20 cellular contexts compared by ENCODE assay signal in the genomic region with DNA sequence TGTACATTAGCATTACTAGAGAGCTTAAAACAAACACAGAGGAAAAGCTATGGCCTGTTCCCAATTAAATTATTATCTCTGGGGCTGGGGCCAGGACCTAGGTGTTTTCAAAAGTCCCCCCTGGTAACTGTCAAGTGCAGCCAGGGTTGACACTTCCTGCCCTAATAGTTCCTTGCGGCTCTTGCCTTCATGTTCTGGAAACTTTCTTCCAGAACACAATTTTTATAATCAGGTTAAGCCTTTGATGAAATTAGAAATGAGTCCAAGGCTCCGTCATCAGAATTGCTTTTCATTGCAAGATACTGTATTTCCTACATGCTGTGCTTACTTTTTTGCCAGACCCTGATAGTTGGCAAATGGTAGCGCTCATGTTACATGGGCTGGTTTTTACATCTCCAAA.
"Had no signal": no experiment of that assay in that cellular context is flagged by ENCODE, and none has a peak within 500 bp of the region (broad histone marks: within the 10 kb centered on the region; RNA-seq: fewer than 3 reads in every experiment).

No MANE protein-coding gene starts in this region.

- H3K9me3 ChIP-seq: tibial artery had no signal

- ATAC-seq: activated CD4-positive, alpha-beta T cell treated with anti-CD3 and anti-CD28 coated beads for 36 hours; activated T-cell treated with anti-CD3 and anti-CD28 coated beads, Interleukin-2, amount 50 U/mL, for 4 hours; foreskin keratinocyte; stimulated activated naive CD8-positive, alpha-beta T cell treated with anti-CD3 and anti-CD28 coated beads, Interleukin-15, Interleukin-2, amounts not matched to agents 100 U/mL and 50 U/mL, for 24 hours had no signal

- H3K4me2 ChIP-seq: hepatocyte had no signal

- H3K36me3 Mint-ChIP-seq: activated naive CD4-positive, alpha-beta T cell treated with anti-CD3 and anti-CD28 coated beads, Interleukin-2, amount 10 ng/mL, durations not matched to agents 7 days and 5 days; memory B cell had no signal

- H3K4me3 Mint-ChIP-seq: activated B cell treated with CpG ODN at 0.5 μM for 24 hours; activated CD4-positive, alpha-beta T cell treated with anti-CD3 and anti-CD28 coated beads for 36 hours; activated naive CD4-positive, alpha-beta T cell treated with anti-CD3 and anti-CD28 coated beads, Interleukin-2, amount 10 ng/mL, durations not matched to agents 7 days and 5 days; activated T-cell treated with anti-CD3 and anti-CD28 coated beads, Interleukin-2, amount 50 U/mL, for 4 hours; immature natural killer cell; memory B cell had no signal

- H3K9me3 Mint-ChIP-seq: activated naive CD4-positive, alpha-beta T cell treated with anti-CD3 and anti-CD28 coated beads, Interleukin-2, amount 10 ng/mL, durations not matched to agents 7 days and 5 days; activated T-cell treated with anti-CD3 and anti-CD28 coated beads, Interleukin-2, amount 50 U/mL, for 4 hours; memory B cell; neural crest cell had no signal

- H3K27me3 ChIP-seq: foreskin keratinocyte, hepatocyte, tibial artery had no signal

- H3K27ac ChIP-seq: foreskin keratinocyte, hepatocyte, tibial artery had no signal

- H3K4me1 Mint-ChIP-seq: activated B cell treated with CpG ODN at 0.5 μM for 24 hours; activated CD4-positive, alpha-beta T cell treated with anti-CD3 and anti-CD28 coated beads for 36 hours; activated naive CD4-positive, alpha-beta T cell treated with anti-CD3 and anti-CD28 coated beads, Interleukin-2, amount 10 ng/mL, durations not matched to agents 7 days and 5 days; immature natural killer cell; memory B cell had no signal

- DNase-seq: activated B cell treated with CpG ODN at 0.5 μM for 24 hours; activated CD4-positive, alpha-beta T cell treated with anti-CD3 and anti-CD28 coated beads for 36 hours; activated CD4-positive, alpha-beta T cell treated with anti-CD3 and anti-CD28 coated beads, Interleukin-2, amount 50 U/mL, for 4 hours; activated CD8-positive, alpha-beta memory T cell treated with anti-CD3 and anti-CD28 coated beads for 24 hours; activated CD8-positive, alpha-beta memory T cell treated with anti-CD3 and anti-CD28 coated beads, Interleukin-2, amount 50 U/mL, for 4 hours; activated naive CD4-positive, alpha-beta T cell treated with anti-CD3 and anti-CD28 coated beads, Interleukin-2, amount 10 ng/mL, durations not matched to agents 7 days and 5 days; activated T-cell treated with anti-CD3 and anti-CD28 coated beads, Interleukin-2, amount 50 U/mL, for 4 hours; amygdala; caudate nucleus; dermis blood vessel endothelial cell; effector memory CD4-positive, alpha-beta T cell; foreskin keratinocyte; immature natural killer cell; posterior cingulate gyrus; stimulated activated CD4-positive, alpha-beta T cell treated with anti-CD3 and anti-CD28 coated beads, Interleukin-4, amount 100 ng/mL, for 24 hours; stimulated activated naive CD8-positive, alpha-beta T cell treated with anti-CD3 and anti-CD28 coated beads, Interleukin-15, Interleukin-2, amounts not matched to agents 100 U/mL and 50 U/mL, for 24 hours; tibial artery had no signal

- H2AFZ ChIP-seq: hepatocyte had no signal

- H3K27ac Mint-ChIP-seq: activated B cell treated with CpG ODN at 0.5 μM for 24 hours; activated CD4-positive, alpha-beta T cell treated with anti-CD3 and anti-CD28 coated beads for 36 hours; activated naive CD4-positive, alpha-beta T cell treated with anti-CD3 and anti-CD28 coated beads, Interleukin-2, amount 10 ng/mL, durations not matched to agents 7 days and 5 days; immature natural killer cell; memory B cell had no signal

- H3K4me3 ChIP-seq: hepatocyte, tibial artery had no signal

- H3K36me3 ChIP-seq: tibial artery had no signal

- H3K27me3 Mint-ChIP-seq: activated B cell treated with CpG ODN at 0.5 μM for 24 hours; activated CD4-positive, alpha-beta T cell treated with anti-CD3 and anti-CD28 coated beads for 36 hours; activated naive CD4-positive, alpha-beta T cell treated with anti-CD3 and anti-CD28 coated beads, Interleukin-2, amount 10 ng/mL, durations not matched to agents 7 days and 5 days; memory B cell had no signal

- H3K79me2 ChIP-seq: hepatocyte had no signal

- H3K4me1 ChIP-seq: foreskin keratinocyte had no signal
